In genomic region chr7:101433688-101434087, GRCh38 we compare ENCODE assay signal across 35 cellular contexts.
"Had no signal": no experiment of that assay in that cellular context is flagged by ENCODE, and none has a peak within 500 bp of the region (broad histone marks: within the 10 kb centered on the region; RNA-seq: fewer than 3 reads in every experiment).

No MANE protein-coding gene starts in this region.

- DNase-seq: Karpas-422, Kasumi-1, MG63, MM.1S, MV-4-11, NCI-H1048, NCI-H1092, NCI-H1092 treated with DMSO at 0.1 percent for 48 hours, NCI-H1105, NCI-H1105 treated with DMSO at 0.1 percent for 48 hours, NCI-H1417, NCI-H1417 treated with DMSO at 0.1 percent for 48 hours, NCI-H1436, NCI-H1436 treated with DMSO at 0.1 percent for 48 hours, NCI-H146, NCI-H1694, NCI-H1694 treated with DMSO at 0.1 percent for 48 hours, NCI-H187, NCI-H187 treated with DMSO at 0.1 percent for 48 hours, NCI-H1930, NCI-H2029, NCI-H2029 treated with DMSO at 0.1 percent for 48 hours, NCI-H2081, NCI-H2081 treated with DMSO at 0.1 percent for 48 hours, NCI-H2107, NCI-H2171, NCI-H2171 treated with DMSO at 0.1 percent for 48 hours, NCI-H2227 treated with DMSO at 0.1 percent for 48 hours, NCI-H226, NCI-H345, NCI-H446, NCI-H446 treated with DMSO at 0.1 percent for 48 hours, NCI-H510A, NCI-H510A treated with DMSO at 0.1 percent for 48 hours had no signal

- H3K36me3 ChIP-seq: MG63 had no signal

- H3K27me3 ChIP-seq: MG63 had no signal

- H3K4me3 ChIP-seq: MG63 had no signal

- H3K9me3 ChIP-seq: MG63 had no signal

- H3K27ac ChIP-seq: KMS-11 had no signal

- H3K9ac ChIP-seq: KMS-11 had no signal
